9 cellular contexts compared by ENCODE assay signal in the genomic region with DNA sequence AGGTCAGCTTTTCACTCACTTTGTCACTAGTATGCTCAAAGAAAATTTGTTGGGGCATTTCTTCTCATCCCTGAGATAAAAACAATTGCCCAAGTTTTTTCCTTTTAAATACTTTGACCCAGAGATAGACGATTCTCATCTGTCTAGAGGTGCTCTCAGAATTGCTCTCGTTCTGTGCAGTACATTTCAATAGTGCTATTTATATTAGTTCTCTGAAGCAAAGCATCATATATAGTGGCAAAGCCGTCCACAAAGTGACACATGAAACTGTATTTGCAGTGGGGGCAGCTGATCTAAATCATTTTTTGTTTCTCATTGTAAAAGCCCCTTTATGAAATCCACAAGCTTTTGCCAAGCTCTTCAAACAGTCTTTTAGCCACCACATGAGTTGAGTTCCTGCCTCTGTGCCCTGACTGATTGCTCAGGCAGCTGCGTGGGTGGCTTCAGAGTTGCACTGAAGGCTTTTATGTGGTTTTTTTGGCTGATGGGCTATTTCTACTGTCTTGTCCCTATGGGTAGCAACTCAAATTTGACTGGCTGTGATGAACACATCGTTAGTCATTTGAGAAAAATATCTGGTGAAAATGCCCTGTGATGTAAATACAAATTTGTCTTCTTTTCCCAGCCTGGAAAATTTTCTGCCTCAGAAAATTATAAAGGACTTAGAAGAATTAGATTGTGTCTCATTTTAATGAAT.
A peak's percentile ranks its signal among the peaks of the same experiment; 100 is the strongest.
DNase-seq lines count a peak whose midpoint lies in the region; ATAC-seq, FAIRE-seq and TF ChIP-seq lines count a peak whose summit lies in the region.
"Had no signal": no experiment of that assay in that cellular context is flagged by ENCODE, and none has a peak within 500 bp of the region (broad histone marks: within the 10 kb centered on the region; RNA-seq: fewer than 3 reads in every experiment).

No MANE protein-coding gene starts in this region.

- no TSS peak for BruUV-seq in HepG2 (replicated peaks; lab: Mats Ljungman, UMichigan)

- ATAC-seq in GM19467 (IDR thresholded peaks at IDR 0.05; ENCODE audit: unreplicated experiment) (peak; percentile 88), HG03565 (IDR thresholded peaks at IDR 0.05; ENCODE audit: unreplicated experiment) (peak; percentile 97), HepG2 (no peak)

- no peak overlapping the region for H2AFZ ChIP-seq in HepG2 (ENCODE audit: low read length)

- no peaks in the 10 kb centered on the region for H3K9me3 Mint-ChIP-seq in osteocyte (ENCODE audit: unreplicated experiment)

- no peak overlapping the region for H3K4me2 ChIP-seq in HepG2 (ENCODE audit: low read depth, low read length)

- TF ChIP-seq POLR2A in HepG2 (IDR thresholded peaks at IDR 0.05; ENCODE audit: insufficient read depth in 1 of 2, low read depth in 2 of 2, low read length in 2 of 2) (no peak), suprapubic skin (IDR thresholded peaks at IDR 0.05) (no peak)

- H3K27me3 ChIP-seq in AG04450 (ENCODE audit: control insufficient read depth, insufficient read depth, low read length) (no peaks in the 10 kb centered on the region), HepG2 (ENCODE audit: control insufficient read depth in 1 of 2, insufficient read depth in 2 of 2, low read length in 2 of 2) (0 out of 5 replicates have a peak, but pooled peaks cover 0 to 4% of the 10 kb centered on the region in 2 experiments), suprapubic skin (no peaks in the 10 kb centered on the region)

- WGBS in HepG2 (ENCODE audit: low lambda C conversion rate), result 2% methylated on average over 5 of the region's 5 CpGs
- WGBS in suprapubic skin, result 36% methylated on average over 5 of the region's 5 CpGs

- H3K27ac Mint-ChIP-seq in osteocyte (ENCODE audit: unreplicated experiment), result no peak overlapping the region

- H3K27me3 Mint-ChIP-seq in osteocyte (ENCODE audit: unreplicated experiment), result peaks cover 7% of the 10 kb centered on the region

- no peaks in the 10 kb centered on the region for H3K79me2 ChIP-seq in HepG2 (ENCODE audit: insufficient read depth, low read length)

- no peaks in the 10 kb centered on the region for H3K4me1 ChIP-seq in HepG2 (ENCODE audit: insufficient read depth, low read length)
- H3K4me1 ChIP-seq in suprapubic skin, result peaks cover 12% of the 10 kb centered on the region

- TF ChIP-seq CTCF in AG04450 (IDR thresholded peaks at IDR 0.05; ENCODE audit: low read depth, low read length), result no peak
- TF ChIP-seq CTCF in HepG2 (CRISPR knock-in tag; IDR thresholded peaks at IDR 0.05), result no peak
- TF ChIP-seq CTCF in suprapubic skin (IDR thresholded peaks at IDR 0.05), result no peak
- TF ChIP-seq CTCF in osteocyte (IDR thresholded peaks at IDR 0.05), result no peak

- no peaks in the 10 kb centered on the region for H3K36me3 Mint-ChIP-seq in osteocyte (ENCODE audit: unreplicated experiment)

- no peak for FAIRE-seq in HepG2 (lab: Jason Lieb, UNC)
- FAIRE-seq: colon had no signal

- CTCF ChIA-PET in AG04450 (lab: Charles Lee), result no interaction called here
- CTCF ChIA-PET in HepG2 (lab: Yijun Ruan, JAX; ENCODE audit: low intra/inter-chr PET ratio, low total read pairs), result no interaction called here

- no peak overlapping the region for H3K4me3 Mint-ChIP-seq in osteocyte (ENCODE audit: unreplicated experiment)

- H3K27ac ChIP-seq in AG04450 (ENCODE audit: low read depth, low read length), result peak overlapping the region; percentile 25
- no peak overlapping the region for H3K27ac ChIP-seq in HepG2 (ENCODE audit: extremely low read length, insufficient read depth, low read length)
- H3K27ac ChIP-seq in suprapubic skin, result no peak overlapping the region

- TF ChIP-seq RAD21 in HepG2 (CRISPR knock-in tag; IDR thresholded peaks at IDR 0.05), result no peak

- H3K4me1 Mint-ChIP-seq in osteocyte (ENCODE audit: unreplicated experiment), result no peaks in the 10 kb centered on the region

- intact Hi-C loops in HepG2 (cut with micrococcal nuclease; ENCODE audit: unreplicated experiment), result no loop called here

- H3K9ac ChIP-seq in HepG2 (ENCODE audit: insufficient read depth, low read depth, low read length), result no peak overlapping the region

- H3K4me3 ChIP-seq in AG04450 (ENCODE audit: low read depth, low read length), result no peak overlapping the region
- no peak overlapping the region for H3K4me3 ChIP-seq in HepG2 (replicated peaks in 1 of 3; ENCODE audit: insufficient read depth in 1 of 3, low read depth in 2 of 3, low read length in 3 of 3)
- no peak overlapping the region for H3K4me3 ChIP-seq in suprapubic skin

- in situ Hi-C loops in HepG2 (cut with HindIII; ENCODE audit: extremely low pct_ligation_motif_present, low pct_unique_long_range_greater_than_20kb), result no loop called here

- DNase-seq in AG04450 (ENCODE audit: low read depth, low spot score), result no peak
- DNase-seq in activated CD8-positive, alpha-beta memory T cell treated with anti-CD3 and anti-CD28 coated beads, Interleukin-2, amount 50 U/mL, for 48 hours, result peak; percentile 81
- peak; percentile 5 for DNase-seq in HepG2 (ENCODE audit: low spot score)
- no peak for DNase-seq in suprapubic skin (ENCODE audit: low spot score in 2 of 2)
- no peak for DNase-seq in osteocyte (ENCODE audit: extremely low spot score, unreplicated experiment)
- DNase-seq in 8988T, result no peak

- no peaks in the 10 kb centered on the region for H3K36me3 ChIP-seq in HepG2 (replicated peaks in 1 of 2; ENCODE audit: control insufficient read depth in 1 of 2, insufficient read depth in 2 of 2, low read length in 2 of 2)
- no peaks in the 10 kb centered on the region for H3K36me3 ChIP-seq in suprapubic skin

- POLR2A ChIA-PET in AG04450 (lab: Yijun Ruan, JAX), result no interaction called here
- POLR2A ChIA-PET in HepG2 (lab: Yijun Ruan, JAX), result no interaction called here

- no peaks in the 10 kb centered on the region for H4K20me1 ChIP-seq in HepG2 (ENCODE audit: insufficient read depth, low read length)

- H3K9me3 ChIP-seq in AG04450 (ENCODE audit: control insufficient read depth, insufficient read depth, low read length) (no peaks in the 10 kb centered on the region), HepG2 (ENCODE audit: low read length) (no peaks in the 10 kb centered on the region), suprapubic skin (no peaks in the 10 kb centered on the region)

- TF ChIP-seq EP300 in HepG2 (IDR thresholded peaks at IDR 0.05; ENCODE audit: low read depth in 2 of 2, low read length in 2 of 2), result no peak
- TF ChIP-seq EP300 in HepG2 (CRISPR knock-in tag; IDR thresholded peaks at IDR 0.05; ENCODE audit: borderline replicate concordance), result no peak
- no peak for TF ChIP-seq EP300 in suprapubic skin (IDR thresholded peaks at IDR 0.05)

TF ChIP-seq in HepG2, 621 proteins besides CTCF, POLR2A, EP300 and RAD21:
- TF ChIP-seq, protein P1, sequence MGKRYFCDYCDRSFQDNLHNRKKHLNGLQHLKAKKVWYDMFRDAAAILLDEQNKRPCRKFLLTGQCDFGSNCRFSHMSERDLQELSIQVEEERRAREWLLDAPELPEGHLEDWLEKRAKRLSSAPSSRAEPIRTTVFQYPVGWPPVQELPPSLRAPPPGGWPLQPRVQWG (CRISPR knock-in tag; IDR thresholded peaks at IDR 0.05; ENCODE audit: borderline replicate concordance, low read depth), result no peak
- no peak for TF ChIP-seq JUN (CRISPR knock-in tag; IDR thresholded peaks at IDR 0.05)
- TF ChIP-seq, protein P2, sequence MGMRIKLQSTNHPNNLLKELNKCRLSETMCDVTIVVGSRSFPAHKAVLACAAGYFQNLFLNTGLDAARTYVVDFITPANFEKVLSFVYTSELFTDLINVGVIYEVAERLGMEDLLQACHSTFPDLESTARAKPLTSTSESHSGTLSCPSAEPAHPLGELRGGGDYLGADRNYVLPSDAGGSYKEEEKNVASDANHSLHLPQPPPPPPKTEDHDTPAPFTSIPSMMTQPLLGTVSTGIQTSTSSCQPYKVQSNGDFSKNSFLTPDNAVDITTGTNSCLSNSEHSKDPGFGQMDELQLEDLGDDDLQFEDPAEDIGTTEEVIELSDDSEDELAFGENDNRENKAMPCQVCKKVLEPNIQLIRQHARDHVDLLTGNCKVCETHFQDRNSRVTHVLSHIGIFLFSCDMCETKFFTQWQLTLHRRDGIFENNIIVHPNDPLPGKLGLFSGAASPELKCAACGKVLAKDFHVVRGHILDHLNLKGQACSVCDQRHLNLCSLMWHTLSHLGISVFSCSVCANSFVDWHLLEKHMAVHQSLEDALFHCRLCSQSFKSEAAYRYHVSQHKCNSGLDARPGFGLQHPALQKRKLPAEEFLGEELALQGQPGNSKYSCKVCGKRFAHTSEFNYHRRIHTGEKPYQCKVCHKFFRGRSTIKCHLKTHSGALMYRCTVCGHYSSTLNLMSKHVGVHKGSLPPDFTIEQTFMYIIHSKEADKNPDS (CRISPR knock-in tag; IDR thresholded peaks at IDR 0.05), result no peak
- no peak for TF ChIP-seq GPBP1L1 (CRISPR knock-in tag; IDR thresholded peaks at IDR 0.05)

Comparison
In these comparisons a context has a peak if more than half of its experiments do, and no peak if none do; other contexts are left out.
1. DNase-seq: peak in activated CD8-positive, alpha-beta memory T cell treated with anti-CD3 and anti-CD28 coated beads, Interleukin-2, amount 50 U/mL, for 48 hours (single experiment) and HepG2 (single experiment); none in AG04450 (single experiment), suprapubic skin (0 of 2), osteocyte (single experiment) and 8988T (single experiment).